1 cellular context compared by ENCODE assay signal in genomic region chr7:77426052-77426404, GRCh38.
TF ChIP-seq lines count a peak whose summit lies in the region.

No MANE protein-coding gene starts in this region.

TF ChIP-seq in GM23338, 12 proteins besides CTCF, POLR2A, EP300 and RAD21 (continued from another document):
- TF ChIP-seq REST (IDR thresholded peaks at IDR 0.05; ENCODE audit: unreplicated experiment) (no peak), ZNF331 (CRISPR knock-in tag; IDR thresholded peaks at IDR 0.05; ENCODE audit: low read depth) (no peak), ZNF114 (CRISPR knock-in tag; IDR thresholded peaks at IDR 0.05) (no peak), ETS1 (IDR thresholded peaks at IDR 0.05) (no peak), STAT1 (IDR thresholded peaks at IDR 0.05; ENCODE audit: unreplicated experiment) (no peak)
